In genomic region chr22:47366026-47366767, GRCh38 we compare ENCODE assay signal across 22 cellular contexts.
"Had no signal": no experiment of that assay in that cellular context is flagged by ENCODE, and none has a peak within 500 bp of the region (broad histone marks: within the 10 kb centered on the region; RNA-seq: fewer than 3 reads in every experiment).

No MANE protein-coding gene starts in this region.

- H3K4me3 ChIP-seq: adrenal gland, breast epithelium, gastroesophageal sphincter, heart right ventricle, SJSA1 had no signal

- H3K4me3 Mint-ChIP-seq: activated CD4-positive, alpha-beta memory T cell treated with anti-CD3 and anti-CD28 coated beads, Interleukin-2, amount 10 ng/mL, durations not matched to agents 7 days and 5 days; activated T-cell treated with anti-CD3 and anti-CD28 coated beads, Interleukin-2, amount 50 U/mL, for 72 hours; dendritic cell treated with granulocyte-macrophage colony-stimulating factor and Interleukin-4, amounts not matched to agents 40 ng/mL and 50 ng/mL, for 4 days; immature natural killer cell; natural killer cell; stimulated activated naive CD8-positive, alpha-beta T cell treated with anti-CD3 and anti-CD28 coated beads, Interleukin-15, amount 100 ng/mL, for 72 hours; T-helper 1 cell treated with Interleukin-12 subunit alpha and Interleukin-12 subunit beta and Interleukin-4 antibody, amounts not matched to agents 30 μg/mL and 1 μg/mL, for 36 hours had no signal

- H3K27me3 ChIP-seq: SJSA1 had no signal

- H3K36me3 Mint-ChIP-seq: activated naive CD4-positive, alpha-beta T cell treated with anti-CD3 and anti-CD28 coated beads, Interleukin-2, amount 50 U/mL, for 72 hours; natural killer cell had no signal

- H3K4me1 Mint-ChIP-seq: activated CD4-positive, alpha-beta memory T cell treated with anti-CD3 and anti-CD28 coated beads, Interleukin-2, amount 10 ng/mL, durations not matched to agents 7 days and 5 days; immature natural killer cell; natural killer cell; stimulated activated naive CD8-positive, alpha-beta T cell treated with anti-CD3 and anti-CD28 coated beads, Interleukin-15, amount 100 ng/mL, for 72 hours had no signal

- H3K36me3 ChIP-seq: adrenal gland, breast epithelium, gastroesophageal sphincter, heart right ventricle, SJSA1 had no signal

- H3K4me1 ChIP-seq: adrenal gland, breast epithelium, gastroesophageal sphincter, heart right ventricle, SJSA1 had no signal

- DNase-seq: activated CD4-positive, alpha-beta memory T cell treated with anti-CD3 and anti-CD28 coated beads, Interleukin-2, amount 10 ng/mL, durations not matched to agents 7 days and 5 days; activated CD4-positive, alpha-beta T cell treated with anti-CD3 and anti-CD28 coated beads for 4 hours; activated gamma-delta T cell treated with Interleukin-2 at 50 U/mL for 16 hours; activated T-cell treated with anti-CD3 and anti-CD28 coated beads, Interleukin-2, amount 50 U/mL, for 72 hours; cerebellar nuclear complex; effector CD8-positive, alpha-beta T cell; heart right ventricle; immature natural killer cell; kidney glomerular epithelial cell; mesenchymal stem cell; natural killer cell; stimulated activated CD4-positive, alpha-beta T cell treated with anti-CD3 and anti-CD28 coated beads, Interleukin-2, amount 100 ng/mL, for 48 hours; stimulated activated naive CD8-positive, alpha-beta T cell treated with anti-CD3 and anti-CD28 coated beads, Interleukin-15, amount 100 ng/mL, for 72 hours had no signal

- H3K27me3 Mint-ChIP-seq: activated CD4-positive, alpha-beta memory T cell treated with anti-CD3 and anti-CD28 coated beads, Interleukin-2, amount 10 ng/mL, durations not matched to agents 7 days and 5 days had no signal

- H3K9me3 Mint-ChIP-seq: natural killer cell had no signal

- H3K27ac ChIP-seq: adrenal gland, breast epithelium, gastroesophageal sphincter, heart right ventricle, SJSA1, VCaP had no signal

- H3K27ac Mint-ChIP-seq: activated CD4-positive, alpha-beta memory T cell treated with anti-CD3 and anti-CD28 coated beads, Interleukin-2, amount 10 ng/mL, durations not matched to agents 7 days and 5 days; activated naive CD4-positive, alpha-beta T cell treated with anti-CD3 and anti-CD28 coated beads, Interleukin-2, amount 50 U/mL, for 72 hours; activated T-cell treated with anti-CD3 and anti-CD28 coated beads, Interleukin-2, amount 50 U/mL, for 72 hours; dendritic cell treated with granulocyte-macrophage colony-stimulating factor and Interleukin-4, amounts not matched to agents 40 ng/mL and 50 ng/mL, for 4 days; immature natural killer cell; natural killer cell; stimulated activated naive CD8-positive, alpha-beta T cell treated with anti-CD3 and anti-CD28 coated beads, Interleukin-15, amount 100 ng/mL, for 72 hours; T-helper 1 cell treated with Interleukin-12 subunit alpha and Interleukin-12 subunit beta and Interleukin-4 antibody, amounts not matched to agents 30 μg/mL and 1 μg/mL, for 36 hours had no signal

- ATAC-seq: activated naive CD4-positive, alpha-beta T cell treated with anti-CD3 and anti-CD28 coated beads, Interleukin-2, amount 50 U/mL, for 72 hours; activated T-cell treated with anti-CD3 and anti-CD28 coated beads, Interleukin-2, amount 50 U/mL, for 72 hours; esophagus mucosa; gastroesophageal sphincter; heart right ventricle; natural killer cell; stimulated activated naive CD8-positive, alpha-beta T cell treated with anti-CD3 and anti-CD28 coated beads, Interleukin-15, amount 100 ng/mL, for 72 hours had no signal

- H3K9me3 ChIP-seq: adrenal gland had no signal
